23 cellular contexts compared by ENCODE assay signal in the genomic region with DNA sequence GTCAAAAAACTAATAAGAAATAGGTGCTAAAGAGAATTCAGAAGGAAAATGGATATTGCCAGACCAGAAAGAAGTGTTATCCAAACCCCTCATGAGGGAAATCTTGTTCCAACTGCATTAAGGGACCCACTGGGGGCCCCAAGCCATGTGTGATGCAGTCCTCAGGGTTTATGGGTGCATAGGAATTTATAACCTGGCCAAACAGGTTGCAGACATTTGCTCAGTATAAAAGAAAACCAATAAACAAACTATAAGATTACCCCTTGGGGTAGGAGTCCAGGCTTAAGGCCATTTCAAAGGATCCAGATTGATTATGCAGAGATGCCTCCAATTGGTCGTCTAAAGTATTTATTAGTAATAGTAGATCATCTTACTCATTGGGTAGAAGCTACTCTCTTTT.
DNase-seq lines count a peak whose midpoint lies in the region; ATAC-seq, FAIRE-seq and TF ChIP-seq lines count a peak whose summit lies in the region.
"Had no signal": no experiment of that assay in that cellular context is flagged by ENCODE, and none has a peak within 500 bp of the region (broad histone marks: within the 10 kb centered on the region; RNA-seq: fewer than 3 reads in every experiment).

No MANE protein-coding gene starts in this region.

- H3K36me3 ChIP-seq in colonic mucosa (no peaks in the 10 kb centered on the region), hepatocyte (replicated peaks; ENCODE audit: insufficient read depth, low read depth) (no peaks in the 10 kb centered on the region), mucosa of descending colon (ENCODE audit: low read depth) (no peaks in the 10 kb centered on the region), prostate gland (no peaks in the 10 kb centered on the region)
- H3K36me3 ChIP-seq: BLaER1 treated with 17β-estradiol and CSF1 and Interleukin-3, amounts not matched to agents 10 nM and 100 nM had no signal

- intact Hi-C loops in colonic mucosa (cut with DNase I) (no loop called here), mucosa of descending colon (cut with DNase I, micrococcal nuclease) (no loop called here), prostate gland (cut with DNase I) (no loop called here)

- peaks cover 23% of the 10 kb centered on the region for H3K27me3 Mint-ChIP-seq in activated naive CD8-positive, alpha-beta T cell treated with anti-CD3 and anti-CD28 coated beads for 36 hours

- peaks cover 27% of the 10 kb centered on the region for H3K9me3 Mint-ChIP-seq in activated naive CD8-positive, alpha-beta T cell treated with anti-CD3 and anti-CD28 coated beads for 36 hours

- no peak overlapping the region for H3K4me3 Mint-ChIP-seq in activated naive CD8-positive, alpha-beta T cell treated with anti-CD3 and anti-CD28 coated beads for 36 hours
- H3K4me3 Mint-ChIP-seq: B cell; CD4-positive, alpha-beta T cell; CD8-positive, alpha-beta T cell had no signal

- ATAC-seq in mucosa of descending colon (peak; percentile 85), GM18519 (IDR thresholded peaks at IDR 0.05; ENCODE audit: low FRiP score, unreplicated experiment) (no peak), GM18520 (IDR thresholded peaks at IDR 0.05; ENCODE audit: unreplicated experiment) (no peak)
- ATAC-seq: A549; CD8-positive, alpha-beta T cell had no signal

- H3K27ac Mint-ChIP-seq in activated naive CD8-positive, alpha-beta T cell treated with anti-CD3 and anti-CD28 coated beads for 36 hours: no peak overlapping the region
- H3K27ac Mint-ChIP-seq: B cell; CD4-positive, alpha-beta T cell; CD8-positive, alpha-beta T cell had no signal

- H3K27me3 ChIP-seq in colonic mucosa (no peaks in the 10 kb centered on the region), hepatocyte (no peaks in the 10 kb centered on the region), prostate gland (replicated peaks; ENCODE audit: insufficient read depth) (no peaks in the 10 kb centered on the region)
- H3K27me3 ChIP-seq: BLaER1 treated with 17β-estradiol and CSF1 and Interleukin-3, amounts not matched to agents 10 nM and 100 nM had no signal

- no peak overlapping the region for H3K4me2 ChIP-seq in hepatocyte
- H3K4me2 ChIP-seq: A549; BLaER1 treated with 17β-estradiol and CSF1 and Interleukin-3, amounts not matched to agents 10 nM and 100 nM had no signal

- H3K4me1 ChIP-seq in colonic mucosa: no peaks in the 10 kb centered on the region
- H3K4me1 ChIP-seq in hepatocyte (ENCODE audit: insufficient read depth): peaks cover 24% of the 10 kb centered on the region
- peaks cover 15% of the 10 kb centered on the region for H3K4me1 ChIP-seq in mucosa of descending colon (ENCODE audit: low read depth)
- no peaks in the 10 kb centered on the region for H3K4me1 ChIP-seq in prostate gland (replicated peaks)
- H3K4me1 ChIP-seq: A549; BLaER1 treated with 17β-estradiol and CSF1 and Interleukin-3, amounts not matched to agents 10 nM and 100 nM had no signal

- no peaks in the 10 kb centered on the region for H4K20me1 ChIP-seq in hepatocyte (ENCODE audit: insufficient read depth, poor library complexity, severe bottlenecking)
- H4K20me1 ChIP-seq: BLaER1 treated with 17β-estradiol and CSF1 and Interleukin-3, amounts not matched to agents 10 nM and 100 nM had no signal

- H3K79me2 ChIP-seq in hepatocyte: no peaks in the 10 kb centered on the region

- H2AFZ ChIP-seq in hepatocyte: no peak overlapping the region

- DNase-seq in colonic mucosa (peak; percentile 25), hepatocyte (ENCODE audit: low spot score) (peak; percentile 28), mucosa of descending colon (peak in 1 of 3 donors; percentile 69), prostate gland (ENCODE audit: low spot score) (peak; percentile 29), frontal cortex (ENCODE audit: low spot score in 2 of 2) (no peak)
- no peak for DNase-seq in activated naive CD8-positive, alpha-beta T cell treated with anti-CD3 and anti-CD28 coated beads for 36 hours
- DNase-seq: AML-193; Calu3; CD4-positive, alpha-beta T cell; CD8-positive, alpha-beta T cell; DMS79 treated with DMSO at 0.1 percent for 48 hours; GF-D8 had no signal

- H3K4me3 ChIP-seq in colonic mucosa: no peak overlapping the region
- no peak overlapping the region for H3K4me3 ChIP-seq in hepatocyte
- H3K4me3 ChIP-seq in mucosa of descending colon: no peak overlapping the region
- H3K4me3 ChIP-seq in prostate gland: no peak overlapping the region
- H3K4me3 ChIP-seq: A549; BLaER1 treated with 17β-estradiol and CSF1 and Interleukin-3, amounts not matched to agents 10 nM and 100 nM had no signal

- no peaks in the 10 kb centered on the region for H3K9me2 ChIP-seq in hepatocyte (replicated peaks; ENCODE audit: insufficient read depth)

- H3K9ac ChIP-seq in colonic mucosa (ENCODE audit: low read depth in 2 of 2, low read length in 2 of 2): no peak overlapping the region
- H3K9ac ChIP-seq: BLaER1 treated with 17β-estradiol and CSF1 and Interleukin-3, amounts not matched to agents 10 nM and 100 nM had no signal

- TF ChIP-seq CTCF in colonic mucosa (IDR thresholded peaks at IDR 0.05): no peak
- no peak for TF ChIP-seq CTCF in hepatocyte (IDR thresholded peaks at IDR 0.05; ENCODE audit: poor library complexity)
- TF ChIP-seq CTCF in mucosa of descending colon (IDR thresholded peaks at IDR 0.05): no peak
- TF ChIP-seq CTCF in prostate gland (IDR thresholded peaks at IDR 0.05): no peak

- H3K27ac ChIP-seq in colonic mucosa (no peak overlapping the region), hepatocyte (peak overlapping the region; percentile 88), prostate gland (no peak overlapping the region)
- H3K27ac ChIP-seq: 22Rv1; A549; BLaER1 treated with 17β-estradiol and CSF1 and Interleukin-3, amounts not matched to agents 10 nM and 100 nM; C4-2B had no signal

- H3K4me1 Mint-ChIP-seq in activated naive CD8-positive, alpha-beta T cell treated with anti-CD3 and anti-CD28 coated beads for 36 hours: no peaks in the 10 kb centered on the region
- H3K4me1 Mint-ChIP-seq: B cell had no signal

- 39% methylated on average over 1 of the region's 1 CpG for WGBS in hepatocyte (ENCODE audit: low lambda C conversion rate, missing lambda C conversion rate)
- WGBS in prostate gland: 33% methylated on average over 1 of the region's 1 CpG

- no peaks in the 10 kb centered on the region for H3K9me3 ChIP-seq in colonic mucosa
- H3K9me3 ChIP-seq in hepatocyte (ENCODE audit: low read depth): no peaks in the 10 kb centered on the region
- H3K9me3 ChIP-seq in mucosa of descending colon: peaks cover 35% of the 10 kb centered on the region
- no peaks in the 10 kb centered on the region for H3K9me3 ChIP-seq in prostate gland

- no peak for TF ChIP-seq POLR2A in prostate gland (IDR thresholded peaks at IDR 0.05)

- no peak for FAIRE-seq in frontal cortex (lab: Jason Lieb, UNC)
- FAIRE-seq: A549, D721Med, G401.6, GM12891, GM19239 had no signal

- peaks cover 7% of the 10 kb centered on the region for H3K36me3 Mint-ChIP-seq in activated naive CD8-positive, alpha-beta T cell treated with anti-CD3 and anti-CD28 coated beads for 36 hours
- H3K36me3 Mint-ChIP-seq: CD8-positive, alpha-beta T cell had no signal

Comparison
In these comparisons a context has a peak if more than half of its experiments do, and no peak if none do; other contexts are left out.
1. DNase-seq: peak in colonic mucosa (single experiment), hepatocyte (single experiment) and prostate gland (single experiment); none in frontal cortex (0 of 2) and activated naive CD8-positive, alpha-beta T cell treated with anti-CD3 and anti-CD28 coated beads for 36 hours (single experiment).